ENCODE assay signal across 13 cellular contexts in genomic region chr1:204451352-204452124, GRCh38. TPM values are rescaled to one million over a fixed set of nuclear protein-coding genes. Genes with fewer than 3 reads are reported as not detected.
A peak's percentile ranks its signal among the peaks of the same experiment; 100 is the strongest.
DNase-seq lines count a peak whose midpoint lies in the region; ATAC-seq and TF ChIP-seq lines count a peak whose summit lies in the region.
"Had no signal": no experiment of that assay in that cellular context is flagged by ENCODE, and none has a peak within 500 bp of the region (broad histone marks: within the 10 kb centered on the region; RNA-seq: fewer than 3 reads in every experiment).

No MANE protein-coding gene starts in this region.

- BruUV-seq in mammary epithelial cell (replicated peaks; lab: Mats Ljungman, UMichigan), result no TSS peak

- H4K20me1 ChIP-seq in BLaER1 treated with 17β-estradiol and CSF1 and Interleukin-3, amounts not matched to agents 10 nM and 100 nM, result no peaks in the 10 kb centered on the region; a peak in 2 of 22 replicates
- H4K20me1 ChIP-seq in mammary epithelial cell (ENCODE audit: insufficient read depth, low read length), result no peaks in the 10 kb centered on the region

- peak in 1 of 4 donors; percentile 0 for ATAC-seq in psoas muscle
- ATAC-seq in GM19455 (IDR thresholded peaks at IDR 0.05; ENCODE audit: unreplicated experiment), result no peak
- no peak for ATAC-seq in HG03039 (IDR thresholded peaks at IDR 0.05; ENCODE audit: unreplicated experiment)
- ATAC-seq in HG02798 (IDR thresholded peaks at IDR 0.05; ENCODE audit: poor library complexity, unreplicated experiment), result no peak

- peak overlapping the region in 10 of 11 experiments; percentile 47 to 90 (median 82); a peak in 20 of 22 replicates for H3K4me2 ChIP-seq in BLaER1 treated with 17β-estradiol and CSF1 and Interleukin-3, amounts not matched to agents 10 nM and 100 nM
- H3K4me2 ChIP-seq in mammary epithelial cell (ENCODE audit: insufficient read depth, low read depth, low read length), result no peak overlapping the region

- TF ChIP-seq CTCF in esophagus squamous epithelium (IDR thresholded peaks at IDR 0.05) (no peak), psoas muscle (IDR thresholded peaks at IDR 0.05) (no peak), mammary epithelial cell (conservative IDR thresholded peaks at IDR 0.05 in 1 of 2, IDR thresholded peaks at IDR 0.05 in 1 of 2; ENCODE audit: extremely low read depth in 1 of 2, insufficient read depth in 1 of 2, low read depth in 1 of 2, low read length in 2 of 2) (no peak)

- H3K79me2 ChIP-seq in mammary epithelial cell (ENCODE audit: insufficient read depth, low read length), result no peaks in the 10 kb centered on the region

- H3K9ac ChIP-seq in BLaER1 treated with 17β-estradiol and CSF1 and Interleukin-3, amounts not matched to agents 10 nM and 100 nM, result peak overlapping the region in 10 of 11 experiments; percentile 11 to 70 (median 52); a peak in 15 of 22 replicates
- H3K9ac ChIP-seq in NT2/D1 (ENCODE audit: insufficient read length, low read depth), result peak overlapping the region; percentile 12
- H3K9ac ChIP-seq in mammary epithelial cell (ENCODE audit: insufficient read depth, low read length), result no peak overlapping the region

- no peak overlapping the region for H2AFZ ChIP-seq in mammary epithelial cell (ENCODE audit: low read depth, low read length)

- peak overlapping the region in 1 of 10 experiments; percentile 10; a peak in 1 of 20 replicates for H3K4me3 ChIP-seq in BLaER1 treated with 17β-estradiol and CSF1 and Interleukin-3, amounts not matched to agents 10 nM and 100 nM
- H3K4me3 ChIP-seq in NT2/D1 (ENCODE audit: insufficient read length, low read depth), result no peak overlapping the region
- no peak overlapping the region for H3K4me3 ChIP-seq in esophagus squamous epithelium
- H3K4me3 ChIP-seq in psoas muscle, result peak overlapping the region; percentile 53
- no peak overlapping the region for H3K4me3 ChIP-seq in mammary epithelial cell (replicated peaks in 1 of 3; ENCODE audit: insufficient read depth in 1 of 3, low read depth in 2 of 3, low read length in 3 of 3)
- H3K4me3 ChIP-seq: body of pancreas had no signal

- peaks cover 41 to 100% (median 86%) of the 10 kb centered on the region in 11 experiments for H3K36me3 ChIP-seq in BLaER1 treated with 17β-estradiol and CSF1 and Interleukin-3, amounts not matched to agents 10 nM and 100 nM
- peaks cover 32% of the 10 kb centered on the region for H3K36me3 ChIP-seq in NT2/D1 (ENCODE audit: insufficient read depth, insufficient read length, low read length)
- H3K36me3 ChIP-seq in esophagus squamous epithelium, result peaks cover 9 to 71% (median 11%) of the 10 kb centered on the region in 3 donors
- peaks cover 0 to 46% of the 10 kb centered on the region in 2 donors for H3K36me3 ChIP-seq in psoas muscle (ENCODE audit: insufficient read depth in 1 of 2, low read depth in 1 of 2)
- H3K36me3 ChIP-seq in mammary epithelial cell (ENCODE audit: insufficient read depth, low read length), result no peaks in the 10 kb centered on the region

- H3K27me3 ChIP-seq in BLaER1 treated with 17β-estradiol and CSF1 and Interleukin-3, amounts not matched to agents 10 nM and 100 nM, result no peaks in the 10 kb centered on the region
- H3K27me3 ChIP-seq in NT2/D1 (ENCODE audit: insufficient read depth, insufficient read length) (no peaks in the 10 kb centered on the region), esophagus squamous epithelium (no peaks in the 10 kb centered on the region), psoas muscle (ENCODE audit: insufficient read depth in 3 of 3, low read length in 2 of 3) (no peaks in the 10 kb centered on the region), mammary epithelial cell (ENCODE audit: insufficient read depth, low read length) (no peaks in the 10 kb centered on the region)
- H3K27me3 ChIP-seq: body of pancreas had no signal

- TF ChIP-seq POLR2A in esophagus squamous epithelium (IDR thresholded peaks at IDR 0.05), result no peak

- in situ Hi-C loops in mammary epithelial cell (cut with MboI; ENCODE audit: low sequenced_read_pairs in 2 of 2), result no loop called here

- dilution Hi-C loops in mammary epithelial cell (cut with HindIII; ENCODE audit: low sequenced_read_pairs), result no loop called here

- WGBS in esophagus squamous epithelium, 2 donors, result 47 to 72% methylated on average over 5 to 6 of the region's 8 CpGs
- WGBS in psoas muscle, 3 donors, result 44 to 66% (median 48%) methylated on average over 8 of the region's 8 CpGs
- WGBS in mammary epithelial cell (ENCODE audit: low coverage, missing lambda C conversion rate), result 85% methylated on average over 8 of the region's 8 CpGs

- no peaks in the 10 kb centered on the region for H3K9me3 ChIP-seq in BLaER1 treated with 17β-estradiol and CSF1 and Interleukin-3, amounts not matched to agents 10 nM and 100 nM (replicated peaks in 1 of 11)
- no peaks in the 10 kb centered on the region for H3K9me3 ChIP-seq in NT2/D1 (ENCODE audit: insufficient read depth, low read length)
- H3K9me3 ChIP-seq in esophagus squamous epithelium, result no peaks in the 10 kb centered on the region
- no peaks in the 10 kb centered on the region for H3K9me3 ChIP-seq in psoas muscle
- H3K9me3 ChIP-seq in mammary epithelial cell (replicated peaks; ENCODE audit: insufficient read depth, low read length), result no peaks in the 10 kb centered on the region
- H3K9me3 ChIP-seq: body of pancreas had no signal

- intact Hi-C loops in esophagus squamous epithelium (cut with DNase I), result no loop called here
- intact Hi-C loops in psoas muscle (cut with DNase I), result loop anchor here in 1 of 2 donors (2.0 kb wide), 1 partner anchor 15 kb away; no protein-coding TSS in a partner anchor
- intact Hi-C loops in mammary epithelial cell (cut with micrococcal nuclease), result no loop called here

- CTCF ChIA-PET in mammary epithelial cell (lab: Charles Lee; ENCODE audit: low non-redundant PET), result interaction anchor here (1.0 kb wide), 1 partner anchor 42 kb away, joined by 3 read pairs; no protein-coding TSS in a partner anchor

- DNase-seq in NT2/D1 (ENCODE audit: low read depth, low spot score) (no peak), esophagus squamous epithelium (lab: John Stamatoyannopoulos, UW) (no peak), psoas muscle (no peak), mammary epithelial cell (no peak)
- DNase-seq: activated CD4-positive, alpha-beta T cell treated with anti-CD3 and anti-CD28 coated beads, Interleukin-2, amount 50 U/mL, for 48 hours; IMR-90; NCI-H2171 treated with DMSO at 0.1 percent for 48 hours; stimulated activated naive CD4-positive, alpha-beta T cell had no signal

- peaks cover 62 to 90% (median 81%) of the 10 kb centered on the region in 10 experiments for H3K4me1 ChIP-seq in BLaER1 treated with 17β-estradiol and CSF1 and Interleukin-3, amounts not matched to agents 10 nM and 100 nM
- peaks cover 33% of the 10 kb centered on the region for H3K4me1 ChIP-seq in NT2/D1 (ENCODE audit: insufficient read depth, insufficient read length)
- peaks cover 21 to 74% (median 23%) of the 10 kb centered on the region in 3 donors for H3K4me1 ChIP-seq in esophagus squamous epithelium
- H3K4me1 ChIP-seq in psoas muscle, result peaks cover 50% of the 10 kb centered on the region
- H3K4me1 ChIP-seq in mammary epithelial cell (ENCODE audit: insufficient read depth, low read length), result peaks cover 5% of the 10 kb centered on the region

- peak overlapping the region in 9 of 11 experiments; percentile 38 to 74 (median 51); a peak in 17 of 22 replicates for H3K27ac ChIP-seq in BLaER1 treated with 17β-estradiol and CSF1 and Interleukin-3, amounts not matched to agents 10 nM and 100 nM
- H3K27ac ChIP-seq in esophagus squamous epithelium (peak overlapping the region; percentile 82 to 89 (median 86)), psoas muscle (peak overlapping the region; percentile 89), mammary epithelial cell (ENCODE audit: insufficient read depth, low read depth, low read length) (no peak overlapping the region)

RNA-seq across cellular contexts. Expression of gene PPP1R15B, which starts 39.9 kb away (rescaled TPM):
- total RNA-seq in esophagus squamous epithelium, result 10 to 100 TPM; 29.5 to 42.3 (median 34.0) TPM
- total RNA-seq in psoas muscle, result 10 to 100 TPM; 15.5 to 35.2 (median 26.0) TPM
- polyA plus RNA-seq in psoas muscle, result 10 to 100 TPM; 12.2 to 23.9 (median 12.9) TPM
- 10 to 100 TPM; 33.4 to 37.5 TPM for total RNA-seq in mammary epithelial cell
- 20.1 TPM for polyA plus RNA-seq in mammary epithelial cell
- polyA minus RNA-seq in mammary epithelial cell, result 41.7 TPM

RNA-seq across cellular contexts. Expression of gene PIK3C2B, which starts 43.1 kb away (rescaled TPM):
- 10 to 100 TPM; 19.4 to 40.2 (median 21.3) TPM for total RNA-seq in esophagus squamous epithelium
- total RNA-seq in psoas muscle, result 10 to 100 TPM in 3 of 4 donors, 1 to 10 TPM in 1; 8.2 to 20.9 (median 13.9) TPM
- polyA plus RNA-seq in psoas muscle, result 1 to 10 TPM; 1.9 to 3.9 (median 1.9) TPM
- 10 to 100 TPM in 1 of 2 donors, 1 to 10 TPM in 1; 7.5 to 14.5 TPM for total RNA-seq in mammary epithelial cell
- polyA plus RNA-seq in mammary epithelial cell, result 6.0 TPM
- polyA minus RNA-seq in mammary epithelial cell, result 9.3 TPM
